Comparison of ENCODE assay signal across 24 cellular contexts in the genomic region with DNA sequence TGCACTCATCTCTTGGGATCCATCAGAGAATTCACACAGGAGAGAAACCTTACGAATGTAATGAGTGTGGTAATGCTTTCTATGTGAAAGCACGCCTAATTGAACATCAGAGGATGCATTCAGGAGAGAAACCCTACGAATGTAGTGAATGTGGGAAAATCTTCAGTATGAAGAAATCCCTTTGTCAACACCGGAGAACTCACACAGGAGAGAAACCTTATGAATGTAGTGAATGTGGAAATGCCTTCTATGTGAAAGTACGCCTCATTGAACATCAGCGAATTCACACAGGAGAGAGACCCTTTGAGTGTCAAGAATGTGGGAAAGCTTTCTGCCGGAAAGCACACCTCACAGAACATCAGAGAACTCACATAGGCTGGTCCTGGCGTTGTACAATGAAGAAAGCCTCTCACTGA. TPM values are rescaled to one million over a fixed set of nuclear protein-coding genes. Genes with fewer than 3 reads are reported as not detected.
DNase-seq lines count a peak whose midpoint lies in the region; ATAC-seq, FAIRE-seq and TF ChIP-seq lines count a peak whose summit lies in the region.
"Had no signal": no experiment of that assay in that cellular context is flagged by ENCODE, and none has a peak within 500 bp of the region (broad histone marks: within the 10 kb centered on the region; RNA-seq: fewer than 3 reads in every experiment).

No MANE protein-coding gene starts in this region.

- H3K4me1 Mint-ChIP-seq in endodermal cell = no peaks in the 10 kb centered on the region
- H3K4me1 Mint-ChIP-seq: CD4-positive, alpha-beta memory T cell; GM23338 had no signal

- H3K9me2 ChIP-seq in HCT116 (ENCODE audit: insufficient read depth) = no peaks in the 10 kb centered on the region

- TF ChIP-seq POLR2A in HCT116 (IDR thresholded peaks at IDR 0.05; ENCODE audit: borderline replicate concordance, extremely low read depth, insufficient read depth, insufficient read length) = no peak
- TF ChIP-seq POLR2A in K562 (conservative IDR thresholded peaks at IDR 0.05) = no peak

- in situ Hi-C loops in K562 (cut with MboI) = no loop called here

- no peak overlapping the region for H2AFZ ChIP-seq in HCT116 (ENCODE audit: low read depth, low read length, poor library complexity, severe bottlenecking)
- H2AFZ ChIP-seq in K562 (ENCODE audit: low read depth, low read length) = no peak overlapping the region
- H2AFZ ChIP-seq: GM23338 had no signal

- H3K36me3 ChIP-seq in HCT116 (ENCODE audit: control insufficient read depth in 1 of 2, insufficient read depth in 2 of 2, low read length in 2 of 2) (no peaks in the 10 kb centered on the region), K562 (ENCODE audit: control insufficient read depth, insufficient read depth, low read length) (no peaks in the 10 kb centered on the region), endodermal cell (ENCODE audit: control insufficient read depth, insufficient read depth, low read length) (peaks cover 10% of the 10 kb centered on the region)
- H3K36me3 ChIP-seq: BE2C, HAP-1 had no signal

- H3K27me3 ChIP-seq in HCT116 (ENCODE audit: insufficient read depth, low read length) (no peaks in the 10 kb centered on the region), K562 (ENCODE audit: control insufficient read depth in 2 of 2, insufficient read depth in 2 of 2, low read length in 2 of 2) (no peaks in the 10 kb centered on the region; a peak in 1 of 5 replicates), endodermal cell (ENCODE audit: control insufficient read depth, insufficient read depth, low read length, poor library complexity, severe bottlenecking) (no peaks in the 10 kb centered on the region)
- H3K27me3 ChIP-seq: BE2C had no signal

- no peaks in the 10 kb centered on the region for H3K9me1 ChIP-seq in K562 (ENCODE audit: control insufficient read depth, insufficient read depth, low read length)

- DNase-seq in HCT116 (ENCODE audit: low read depth, low spot score) (no peak), OCI-M1 (lab: John Stamatoyannopoulos, UW) (peak; percentile 2), K562 (ENCODE audit: extremely low read depth in 1 of 4, low spot score in 3 of 4) (no peak), endodermal cell (no peak), NCI-H526 treated with DMSO at 0.1 percent for 48 hours (lab: John Stamatoyannopoulos, UW) (no peak), SKM-1 (lab: John Stamatoyannopoulos, UW; ENCODE audit: unreplicated experiment) (no peak)
- DNase-seq: 8988T; ACHN; AML-193; BE2C; C1 segment of cervical spinal cord; Calu3; CD4-positive, alpha-beta memory T cell; COR-L47; DMS79 treated with DMSO at 0.1 percent for 48 hours; GF-D8 had no signal

- CTCF ChIA-PET in HCT116 (lab: Charles Lee) = no interaction called here
- CTCF ChIA-PET in K562 (lab: Yijun Ruan, JAX; ENCODE audit: low intra/inter-chr PET ratio) = no interaction called here

- no peak overlapping the region for H3K4me3 Mint-ChIP-seq in endodermal cell
- H3K4me3 Mint-ChIP-seq: CD4-positive, alpha-beta memory T cell; GM23338 had no signal

- H3K9ac ChIP-seq in HCT116 (ENCODE audit: low read length) (no peak overlapping the region), K562 (ENCODE audit: insufficient read depth in 1 of 2, low read depth in 2 of 2, low read length in 2 of 2) (no peak overlapping the region), endodermal cell (ENCODE audit: extremely low read depth, low read length, poor library complexity, severe bottlenecking) (no peak overlapping the region)

- TF ChIP-seq RAD21 in HCT116 (IDR thresholded peaks at IDR 0.05; ENCODE audit: low read depth) (no peak), K562 (CRISPR knock-in tag; conservative IDR thresholded peaks at IDR 0.05 in 1 of 2, IDR thresholded peaks at IDR 0.05 in 1 of 2) (no peak)

- FAIRE-seq in K562 (lab: Jason Lieb, UNC) = no peak
- FAIRE-seq: A549, GM12892, GM19239, H54 had no signal

- no peaks in the 10 kb centered on the region; a peak in 1 of 4 replicates for H3K9me3 ChIP-seq in HCT116 (ENCODE audit: control insufficient read depth in 1 of 2, insufficient read depth in 1 of 2, low read depth in 1 of 2, low read length in 2 of 2)
- 0 out of 2 replicates have a peak, but pooled peaks cover 4% of the 10 kb centered on the region for H3K9me3 ChIP-seq in K562 (replicated peaks; ENCODE audit: control insufficient read depth, insufficient read depth, low read depth, low read length)
- peaks cover 36% of the 10 kb centered on the region for H3K9me3 ChIP-seq in endodermal cell (ENCODE audit: control insufficient read depth, low read length)
- H3K9me3 ChIP-seq: BE2C had no signal

- H3K4me2 ChIP-seq in HCT116 (ENCODE audit: low read length) (no peak overlapping the region), K562 (ENCODE audit: insufficient read depth, low read length) (no peak overlapping the region)
- H3K4me2 ChIP-seq: A549, GM23338 had no signal

- H3K27ac ChIP-seq in HCT116 (ENCODE audit: low read depth, low read length) = no peak overlapping the region
- no peak overlapping the region for H3K27ac ChIP-seq in K562 (ENCODE audit: extremely low read depth, low read depth, low read length)
- no peak overlapping the region for H3K27ac ChIP-seq in endodermal cell (ENCODE audit: low read depth, low read length)
- H3K27ac ChIP-seq: A549 had no signal

- peaks cover 93% of the 10 kb centered on the region for H3K9me3 Mint-ChIP-seq in endodermal cell

- TF ChIP-seq CTCF in HCT116 (IDR thresholded peaks at IDR 0.05 in 2 of 3, conservative IDR thresholded peaks at IDR 0.05 in 1 of 3; ENCODE audit: borderline replicate concordance in 1 of 3, insufficient read depth in 1 of 3, low read depth in 2 of 3, low read length in 2 of 3) (no peak), K562 (IDR thresholded peaks at IDR 0.05 in 2 of 3, conservative IDR thresholded peaks at IDR 0.05 in 1 of 3; ENCODE audit: insufficient read depth in 2 of 3, low read depth in 1 of 3, low read length in 3 of 3) (no peak), endodermal cell (conservative IDR thresholded peaks at IDR 0.05) (no peak)

- RAD21 ChIA-PET in HCT116 (lab: Charles Lee; ENCODE audit: low non-redundant PET in 1 of 2, low total read pairs in 2 of 2, uncharacterized antibody in 2 of 2, unreplicated experiment in 2 of 2) = no interaction called here

- TF ChIP-seq EP300 in K562 (IDR thresholded peaks at IDR 0.05; ENCODE audit: low read length) = no peak

- no peak for ATAC-seq in HCT116
- ATAC-seq in K562 = no peak
- ATAC-seq in HG02840 (IDR thresholded peaks at IDR 0.05; ENCODE audit: low FRiP score, unreplicated experiment) = no peak
- no peak for ATAC-seq in activated CD4-positive, CD25-positive, alpha-beta regulatory T cell treated with anti-CD3 and anti-CD28 coated beads, Interleukin-2, amount 50 U/mL, for 24 hours
- ATAC-seq: A549, GM23338 had no signal

- no TSS peak for BruUV-seq in HCT116 (replicated peaks; lab: Mats Ljungman, UMichigan)
- BruUV-seq in K562 (replicated peaks; lab: Mats Ljungman, UMichigan) = no TSS peak

- H3K27me3 Mint-ChIP-seq in endodermal cell (ENCODE audit: insufficient read depth) = no peaks in the 10 kb centered on the region
- H3K27me3 Mint-ChIP-seq: CD4-positive, alpha-beta memory T cell had no signal

- intact Hi-C loops in HCT116 (cut with micrococcal nuclease) = no loop called here
- intact Hi-C loops in K562 (cut with micrococcal nuclease) = no loop called here

- no peaks in the 10 kb centered on the region for H4K20me1 ChIP-seq in HCT116 (ENCODE audit: insufficient read depth)
- no peaks in the 10 kb centered on the region for H4K20me1 ChIP-seq in K562 (replicated peaks; ENCODE audit: control insufficient read depth, insufficient read depth, low read length)

- peaks cover 55% of the 10 kb centered on the region for H3K36me3 Mint-ChIP-seq in endodermal cell (ENCODE audit: low read depth)

- H3K79me2 ChIP-seq in HCT116 (ENCODE audit: insufficient read depth, low read length) (no peaks in the 10 kb centered on the region), K562 (ENCODE audit: control insufficient read depth, insufficient read depth, low read length) (no peaks in the 10 kb centered on the region)

- POLR2A ChIA-PET in HCT116 (lab: Charles Lee) (no interaction called here), K562 (lab: Yijun Ruan, JAX) (no interaction called here)

- H3K4me1 ChIP-seq in HCT116 (ENCODE audit: control insufficient read depth in 1 of 2, insufficient read depth in 2 of 2, low read length in 2 of 2) = no peaks in the 10 kb centered on the region
- H3K4me1 ChIP-seq in K562 (replicated peaks in 1 of 2; ENCODE audit: control insufficient read depth in 2 of 2, insufficient read depth in 2 of 2, low read length in 2 of 2) = no peaks in the 10 kb centered on the region; a peak in 1 of 5 replicates
- H3K4me1 ChIP-seq in endodermal cell (ENCODE audit: control insufficient read depth, insufficient read depth, low read length) = no peaks in the 10 kb centered on the region
- H3K4me1 ChIP-seq: A549, BE2C, HAP-1 had no signal

- 2% methylated on average over 8 of the region's 8 CpGs for WGBS in K562 (ENCODE audit: insufficient coverage, low coverage, missing lambda C conversion rate)
- 85 to 87% methylated on average over 3 to 8 of the region's 8 CpGs for WGBS in endodermal cell (ENCODE audit: insufficient coverage in 1 of 2, insufficient read length in 1 of 2), 2 experiments

- no peak overlapping the region for H3K27ac Mint-ChIP-seq in endodermal cell
- H3K27ac Mint-ChIP-seq: CD4-positive, alpha-beta memory T cell; GM23338 had no signal

- no peak overlapping the region for H3K4me3 ChIP-seq in HCT116 (replicated peaks in 1 of 2; ENCODE audit: low read depth in 1 of 2, low read length in 2 of 2)
- H3K4me3 ChIP-seq in K562 = no peak overlapping the region
- peak overlapping the region; percentile 23 for H3K4me3 ChIP-seq in endodermal cell (ENCODE audit: low read length)
- H3K4me3 ChIP-seq: A549, GM23338, HAP-1 had no signal

RNA-seq across cellular contexts. Expression of a gene that starts 42.8 kb away (rescaled TPM):
- total RNA-seq in HCT116 (2021; ENCODE audit: unreplicated experiment) (not detected), K562 (2014; rRNA removed) (not detected in 2 replicates), K562 (2014; rRNA removed; fragmentation: Illumina TruSeq; extraction: Trizol) (not detected in 2 replicates), K562 (2015; rRNA removed; fragmentation: Illumina TruSeq; extraction: Trizol) (not detected in 2 replicates), K562 (2021) (not detected in 2 replicates), endodermal cell (1 to 10 TPM in 1 of 2 donors, under 1 TPM in 1; 0.97 to 1.3 TPM)
- not detected in 2 replicates for polyA plus RNA-seq in HCT116 (2012)
- not detected in 2 replicates for total RNA-seq in K562 (2011; cell fraction: chromatin; rRNA removed; ENCODE audit: low replicate concordance)
- total RNA-seq in K562 (2011; cell fraction: nucleolus; rRNA removed) = not detected in 2 replicates
- total RNA-seq in K562 (2011; cell fraction: nucleoplasm; rRNA removed) = not detected in 2 replicates
- polyA plus RNA-seq in K562 (2011; rRNA removed) (not detected in 2 replicates), K562 (2014; fragmentation: Illumina TruSeq; extraction: Trizol) (not detected in 2 replicates), K562 (2014; fragmentation: Nextera tagmentation; extraction: Ambion mirVana) (under 1 TPM in 1 of 2 experiments, not detected in 1; 0.03 TPM), K562 (2014; rRNA removed) (not detected in 2 replicates)
- not detected in 2 replicates for polyA plus RNA-seq in K562 (2011; cell fraction: cytosol; rRNA removed)
- not detected in 2 replicates for polyA plus RNA-seq in K562 (2011; cell fraction: nucleus; rRNA removed)
- polyA plus RNA-seq in K562 (2012) = not detected in 2 replicates
- not detected in 2 replicates for polyA minus RNA-seq in K562 (2011; rRNA and poly(A)+ RNA removed)
- polyA minus RNA-seq in K562 (2011; cell fraction: cytosol; rRNA and poly(A)+ RNA removed) = not detected in 2 replicates
- polyA minus RNA-seq in K562 (2011; cell fraction: nucleus; rRNA and poly(A)+ RNA removed) = not detected in 2 replicates
- polyA plus RNA-seq in endodermal cell (2013, experiment 1 of 2) = 0.64 TPM
- polyA plus RNA-seq in endodermal cell (2013, experiment 2 of 2) = 0.83 TPM
- total RNA-seq: Calu3 had no signal
